12 cellular contexts compared by ENCODE assay signal in the genomic region with DNA sequence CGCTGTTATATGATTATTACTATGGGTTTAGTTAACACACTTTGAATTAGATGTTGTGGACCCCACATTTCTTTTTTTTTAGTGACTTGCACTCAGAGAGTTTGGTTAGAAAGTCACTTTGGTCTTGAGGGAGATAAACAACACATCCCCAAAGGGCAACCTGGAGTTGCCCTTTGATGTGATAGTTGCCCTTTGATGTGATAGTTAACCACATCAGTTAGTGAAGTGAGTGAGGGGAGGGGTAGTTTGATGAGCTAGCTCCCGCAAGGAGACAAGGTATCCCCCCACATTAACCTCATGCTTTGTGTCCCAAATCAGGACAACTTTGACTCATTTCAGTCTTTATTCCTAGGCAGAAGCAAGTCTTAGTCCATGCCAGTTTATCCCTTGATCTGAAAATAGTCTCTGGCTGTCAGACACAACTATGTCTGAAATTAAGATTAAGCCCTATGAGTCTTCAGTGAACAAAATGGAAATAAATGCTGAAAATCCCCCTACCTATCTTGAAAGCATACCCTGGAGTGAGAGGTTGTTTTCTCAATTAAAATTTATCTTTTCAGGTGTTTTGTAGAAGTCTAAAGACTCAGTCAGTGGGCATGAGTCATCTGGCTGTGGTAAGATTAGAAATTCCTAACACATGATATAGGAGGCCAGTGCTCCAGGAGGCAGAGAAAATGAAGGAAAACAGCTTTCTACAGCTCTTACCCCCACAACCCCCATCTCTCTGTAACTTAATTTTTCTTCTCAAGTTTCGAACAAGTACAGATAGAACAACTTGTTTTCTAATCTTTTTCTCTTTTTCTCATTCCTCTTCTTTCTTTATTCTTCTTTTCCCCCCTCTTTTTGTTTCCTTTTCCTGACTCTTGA.
DNase-seq lines count a peak whose midpoint lies in the region; ATAC-seq and TF ChIP-seq lines count a peak whose summit lies in the region.
"Had no signal": no experiment of that assay in that cellular context is flagged by ENCODE, and none has a peak within 500 bp of the region (broad histone marks: within the 10 kb centered on the region; RNA-seq: fewer than 3 reads in every experiment).

No MANE protein-coding gene starts in this region.

- peak overlapping the region; percentile 53 for H3K4me2 ChIP-seq in hepatocyte

- H2AFZ ChIP-seq in hepatocyte = peak overlapping the region; percentile 39

- no peaks in the 10 kb centered on the region for H3K9me2 ChIP-seq in hepatocyte (replicated peaks; ENCODE audit: insufficient read depth)

- H3K36me3 Mint-ChIP-seq in activated naive CD4-positive, alpha-beta T cell treated with anti-CD3 and anti-CD28 coated beads, Interleukin-2, amount 50 U/mL, for 24 hours = no peaks in the 10 kb centered on the region
- no peaks in the 10 kb centered on the region for H3K36me3 Mint-ChIP-seq in activated CD8-positive, alpha-beta T cell treated with anti-CD3 and anti-CD28 coated beads for 36 hours (ENCODE audit: low read depth)
- H3K36me3 Mint-ChIP-seq in immature natural killer cell = no peaks in the 10 kb centered on the region

- no peak for TF ChIP-seq POLR2A in uterus (IDR thresholded peaks at IDR 0.05)

- no peak overlapping the region for H3K4me3 Mint-ChIP-seq in activated naive CD4-positive, alpha-beta T cell treated with anti-CD3 and anti-CD28 coated beads, Interleukin-2, amount 50 U/mL, for 24 hours
- no peak overlapping the region for H3K4me3 Mint-ChIP-seq in activated CD8-positive, alpha-beta T cell treated with anti-CD3 and anti-CD28 coated beads for 36 hours
- H3K4me3 Mint-ChIP-seq in immature natural killer cell = no peak overlapping the region
- H3K4me3 Mint-ChIP-seq: activated naive CD4-positive, alpha-beta T cell treated with anti-CD3 and anti-CD28 coated beads for 36 hours; B cell had no signal

- no peaks in the 10 kb centered on the region for H3K79me2 ChIP-seq in hepatocyte

- no peak for TF ChIP-seq CTCF in activated CD8-positive, alpha-beta T cell treated with anti-CD3 and anti-CD28 coated beads for 36 hours (IDR thresholded peaks at IDR 0.05)
- TF ChIP-seq CTCF in hepatocyte (IDR thresholded peaks at IDR 0.05; ENCODE audit: poor library complexity) = no peak
- no peak for TF ChIP-seq CTCF in uterus (IDR thresholded peaks at IDR 0.05)

- H3K36me3 ChIP-seq in hepatocyte (replicated peaks; ENCODE audit: insufficient read depth, low read depth) = no peaks in the 10 kb centered on the region
- H3K36me3 ChIP-seq in uterus = no peaks in the 10 kb centered on the region

- H3K4me1 ChIP-seq in hepatocyte (ENCODE audit: insufficient read depth) = peaks cover 14% of the 10 kb centered on the region
- H3K4me1 ChIP-seq in uterus = no peaks in the 10 kb centered on the region

- CTCF ChIA-PET in activated CD8-positive, alpha-beta T cell treated with anti-CD3 and anti-CD28 coated beads for 36 hours (lab: Charles Lee) = interaction anchor here (0.6 to 3.4 kb wide), 16 partner anchors 24 to 682 kb away, joined by 3 to 32 read pairs (median 4); a partner anchor contains a TSS

- H3K9me3 Mint-ChIP-seq in activated naive CD4-positive, alpha-beta T cell treated with anti-CD3 and anti-CD28 coated beads, Interleukin-2, amount 50 U/mL, for 24 hours = no peaks in the 10 kb centered on the region
- H3K9me3 Mint-ChIP-seq in activated CD8-positive, alpha-beta T cell treated with anti-CD3 and anti-CD28 coated beads for 36 hours = no peaks in the 10 kb centered on the region
- H3K9me3 Mint-ChIP-seq in immature natural killer cell = peaks cover 0 to 4% (median 0%) of the 10 kb centered on the region in 6 donors
- H3K9me3 Mint-ChIP-seq: activated naive CD4-positive, alpha-beta T cell treated with anti-CD3 and anti-CD28 coated beads for 36 hours had no signal

- no peaks in the 10 kb centered on the region for H4K20me1 ChIP-seq in hepatocyte (ENCODE audit: insufficient read depth, poor library complexity, severe bottlenecking)

- H3K4me3 ChIP-seq in hepatocyte (no peak overlapping the region), uterus (no peak overlapping the region)

- H3K27ac Mint-ChIP-seq in activated naive CD4-positive, alpha-beta T cell treated with anti-CD3 and anti-CD28 coated beads, Interleukin-2, amount 50 U/mL, for 24 hours = peak overlapping the region; percentile 0
- peak overlapping the region; percentile 25 for H3K27ac Mint-ChIP-seq in activated CD8-positive, alpha-beta T cell treated with anti-CD3 and anti-CD28 coated beads for 36 hours
- no peak overlapping the region for H3K27ac Mint-ChIP-seq in immature natural killer cell
- H3K27ac Mint-ChIP-seq: activated naive CD4-positive, alpha-beta T cell treated with anti-CD3 and anti-CD28 coated beads for 36 hours had no signal

- POLR2A ChIA-PET in activated CD8-positive, alpha-beta T cell treated with anti-CD3 and anti-CD28 coated beads for 36 hours (lab: Charles Lee) = no interaction called here

- intact Hi-C loops in activated CD8-positive, alpha-beta T cell treated with anti-CD3 and anti-CD28 coated beads for 36 hours (cut with micrococcal nuclease) = no loop called here
- intact Hi-C loops in uterus (cut with DNase I; ENCODE audit: low total_unique reads) = no loop called here

- DNase-seq in activated naive CD4-positive, alpha-beta T cell (lab: John Stamatoyannopoulos, UW) = no peak
- no peak for DNase-seq in activated CD8-positive, alpha-beta T cell treated with anti-CD3 and anti-CD28 coated beads for 36 hours
- DNase-seq in hepatocyte (ENCODE audit: low spot score) (peak; percentile 63), uterus (peak in 1 of 2 donors; percentile 28), immature natural killer cell (no peak), D341Med (ENCODE audit: low spot score) (no peak)
- no peak for DNase-seq in activated CD8-positive, alpha-beta memory T cell treated with anti-CD3 and anti-CD28 coated beads, Interleukin-2, amount 50 U/mL, for 4 hours
- DNase-seq: activated naive CD4-positive, alpha-beta T cell treated with anti-CD3 and anti-CD28 coated beads for 36 hours; hypothalamus; occipital lobe had no signal

- H3K27ac ChIP-seq in hepatocyte (peak overlapping the region; percentile 67), uterus (peak overlapping the region; percentile 73)

- peaks cover 52% of the 10 kb centered on the region for H3K4me1 Mint-ChIP-seq in activated naive CD4-positive, alpha-beta T cell treated with anti-CD3 and anti-CD28 coated beads, Interleukin-2, amount 50 U/mL, for 24 hours
- peaks cover 53% of the 10 kb centered on the region for H3K4me1 Mint-ChIP-seq in activated CD8-positive, alpha-beta T cell treated with anti-CD3 and anti-CD28 coated beads for 36 hours (ENCODE audit: low read depth)
- H3K4me1 Mint-ChIP-seq in immature natural killer cell = no peaks in the 10 kb centered on the region

- H3K27me3 ChIP-seq in hepatocyte = no peaks in the 10 kb centered on the region
- H3K27me3 ChIP-seq in uterus = no peaks in the 10 kb centered on the region

- 75% methylated on average over 3 of the region's 3 CpGs for WGBS in hepatocyte (ENCODE audit: low lambda C conversion rate, missing lambda C conversion rate)

- H3K27me3 Mint-ChIP-seq in activated naive CD4-positive, alpha-beta T cell treated with anti-CD3 and anti-CD28 coated beads, Interleukin-2, amount 50 U/mL, for 24 hours = no peaks in the 10 kb centered on the region
- H3K27me3 Mint-ChIP-seq in activated CD8-positive, alpha-beta T cell treated with anti-CD3 and anti-CD28 coated beads for 36 hours = peaks cover 2% of the 10 kb centered on the region
- peaks cover 0 to 6% (median 2%) of the 10 kb centered on the region in 3 donors for H3K27me3 Mint-ChIP-seq in immature natural killer cell (ENCODE audit: low read depth in 3 of 3)
- H3K27me3 Mint-ChIP-seq: B cell had no signal

- ATAC-seq in activated CD8-positive, alpha-beta T cell treated with anti-CD3 and anti-CD28 coated beads for 36 hours = peak; percentile 40

- H3K9me3 ChIP-seq in hepatocyte (ENCODE audit: low read depth) = no peaks in the 10 kb centered on the region
- no peaks in the 10 kb centered on the region for H3K9me3 ChIP-seq in uterus

Comparison
In these comparisons a context has a peak if more than half of its experiments do, and no peak if none do; other contexts are left out.
1. H3K27ac Mint-ChIP-seq: peak in activated naive CD4-positive, alpha-beta T cell treated with anti-CD3 and anti-CD28 coated beads, Interleukin-2, amount 50 U/mL, for 24 hours (single experiment) and activated CD8-positive, alpha-beta T cell treated with anti-CD3 and anti-CD28 coated beads for 36 hours (single experiment); none in immature natural killer cell (0 of 6).